8 cellular contexts compared by ENCODE assay signal in the genomic region with DNA sequence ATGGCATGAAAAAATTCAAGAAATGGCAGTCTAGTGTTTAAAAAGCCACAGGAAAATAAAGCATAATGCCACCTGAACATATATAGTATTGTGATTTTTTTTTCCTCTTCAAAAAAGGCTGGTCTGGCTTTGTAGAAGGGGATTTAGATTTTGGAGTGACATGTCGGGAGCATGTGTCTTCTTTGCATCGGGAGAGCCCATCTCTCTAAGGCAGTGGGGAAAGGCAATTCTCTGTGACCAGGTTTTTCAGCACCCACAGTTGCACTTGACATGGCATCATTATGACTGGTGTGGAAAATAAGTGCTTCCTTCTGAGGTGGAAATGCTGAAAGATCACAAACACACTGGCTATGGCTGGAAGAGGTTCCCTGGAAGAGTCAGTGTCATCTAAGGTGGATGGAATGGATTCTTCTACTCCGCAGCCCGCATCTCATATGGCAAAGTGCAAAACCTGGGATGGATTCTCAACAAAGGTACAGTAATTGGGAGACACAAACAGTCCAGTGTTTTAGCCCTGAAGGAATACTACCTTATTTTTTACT.
DNase-seq lines count a peak whose midpoint lies in the region; ATAC-seq lines count a peak whose summit lies in the region.

No MANE protein-coding gene starts in this region.

- peak; percentile 36 to 56 for ATAC-seq in left cardiac atrium
- no peak for ATAC-seq in GM18870 (IDR thresholded peaks at IDR 0.05; ENCODE audit: unreplicated experiment)
- no peak for ATAC-seq in GM21360 (IDR thresholded peaks at IDR 0.05; ENCODE audit: unreplicated experiment)

- peak; percentile 89 for DNase-seq in DMS53 (lab: John Stamatoyannopoulos, UW)
- peak; percentile 80 for DNase-seq in NCI-H1694 (lab: John Stamatoyannopoulos, UW)
- peak; percentile 92 for DNase-seq in amniotic epithelial cell (ENCODE audit: low read depth)
- no peak for DNase-seq in left cardiac atrium
- DNase-seq in pons (ENCODE audit: low spot score): peak; percentile 79
- no peak for DNase-seq in Kasumi-1 (lab: John Stamatoyannopoulos, UW)

- intact Hi-C loops in left cardiac atrium (cut with DNase I): no loop called here

Comparison
In these comparisons a context has a peak if more than half of its experiments do, and no peak if none do; other contexts are left out.
1. DNase-seq: peak in DMS53 (single experiment), NCI-H1694 (single experiment), amniotic epithelial cell (single experiment) and pons (single experiment); none in left cardiac atrium (single experiment) and Kasumi-1 (0 of 2).
2. ATAC-seq: peak in left cardiac atrium (2 of 2); none in GM18870 (single experiment) and GM21360 (single experiment).